In the genomic region with DNA sequence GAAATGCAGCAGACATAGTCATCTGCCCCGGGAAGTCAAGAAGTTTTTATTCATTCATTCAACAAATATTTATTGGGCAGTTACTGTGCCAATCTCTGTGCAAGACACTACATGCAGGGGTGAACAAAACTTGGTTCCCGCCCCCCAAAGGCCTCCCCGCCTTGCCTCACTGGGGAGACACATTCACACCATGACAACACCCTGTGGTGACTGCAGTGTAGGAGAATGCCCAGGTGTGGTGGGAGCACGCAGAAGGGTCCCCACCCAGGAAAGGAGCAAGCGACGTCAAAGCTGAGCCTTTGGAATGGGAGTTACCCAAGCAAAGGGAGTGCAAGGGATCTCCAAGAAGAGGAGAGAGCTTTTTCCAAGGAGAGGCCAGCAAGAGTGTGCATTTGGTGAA, we compare ENCODE assay signal across 25 cellular contexts. TPM values are rescaled to one million over a fixed set of nuclear protein-coding genes. Genes with fewer than 3 reads are reported as not detected.
"Had no signal": no experiment of that assay in that cellular context is flagged by ENCODE, and none has a peak within 500 bp of the region (broad histone marks: within the 10 kb centered on the region; RNA-seq: fewer than 3 reads in every experiment).

No MANE protein-coding gene starts in this region.

- H3K27ac ChIP-seq: ascending aorta, body of pancreas, cardiac muscle cell had no signal

- H3K9me3 Mint-ChIP-seq: activated naive CD4-positive, alpha-beta T cell treated with anti-CD3 and anti-CD28 coated beads, Interleukin-2, amount 50 U/mL, for 72 hours; activated naive CD8-positive, alpha-beta T cell treated with anti-CD3 and anti-CD28 coated beads, Interleukin-2, amount 50 U/mL, for 24 hours; activated T-cell treated with anti-CD3 and anti-CD28 coated beads, Interleukin-2, amount 50 U/mL, for 4 hours; T-helper 1 cell treated with Interleukin-12 subunit alpha and Interleukin-12 subunit beta and Interleukin-4 antibody, amounts not matched to agents 30 μg/mL and 1 μg/mL, for 36 hours had no signal

- H3K27ac Mint-ChIP-seq: activated CD8-positive, alpha-beta T cell treated with anti-CD3 and anti-CD28 coated beads, Interleukin-2, amount 10 ng/mL, durations not matched to agents 7 days and 5 days; activated naive CD4-positive, alpha-beta T cell treated with anti-CD3 and anti-CD28 coated beads, Interleukin-2, amount 50 U/mL, for 72 hours; activated naive CD8-positive, alpha-beta T cell treated with anti-CD3 and anti-CD28 coated beads, Interleukin-2, amount 50 U/mL, for 24 hours; T-helper 1 cell treated with Interleukin-12 subunit alpha and Interleukin-12 subunit beta and Interleukin-4 antibody, amounts not matched to agents 30 μg/mL and 1 μg/mL, for 36 hours had no signal

- H3K9me3 ChIP-seq: ascending aorta, body of pancreas had no signal

- H3K4me3 ChIP-seq: ascending aorta, body of pancreas, cardiac muscle cell had no signal

- H3K27me3 ChIP-seq: ascending aorta, body of pancreas, cardiac muscle cell had no signal

- ATAC-seq: activated CD4-positive, CD25-positive, alpha-beta regulatory T cell treated with anti-CD3 and anti-CD28 coated beads, Interleukin-2, amount 50 U/mL, for 24 hours; activated CD8-positive, alpha-beta T cell treated with anti-CD3 and anti-CD28 coated beads, Interleukin-2, amount 10 ng/mL, durations not matched to agents 7 days and 5 days; activated naive CD4-positive, alpha-beta T cell treated with anti-CD3 and anti-CD28 coated beads, Interleukin-2, amount 50 U/mL, for 72 hours; activated naive CD8-positive, alpha-beta T cell treated with anti-CD3 and anti-CD28 coated beads, Interleukin-2, amount 50 U/mL, for 24 hours; activated T-cell treated with anti-CD3 and anti-CD28 coated beads, Interleukin-2, amount 50 U/mL, for 4 hours; body of pancreas; PC-3 had no signal

- DNase-seq: activated CD4-positive, alpha-beta T cell treated with anti-CD3 and anti-CD28 coated beads for 4 hours; activated CD8-positive, alpha-beta memory T cell treated with anti-CD3 and anti-CD28 coated beads, Interleukin-2, amount 50 U/mL, for 48 hours; activated CD8-positive, alpha-beta T cell treated with anti-CD3 and anti-CD28 coated beads, Interleukin-2, amount 10 ng/mL, durations not matched to agents 7 days and 5 days; activated effector memory CD4-positive, alpha-beta T cell treated with anti-CD3 and anti-CD28 coated beads, Interleukin-2, amount 50 U/mL, for 16 hours; activated naive CD4-positive, alpha-beta T cell treated with Interleukin-2 at 50 U/mL for 16 hours; activated naive CD8-positive, alpha-beta T cell treated with anti-CD3 and anti-CD28 coated beads, Interleukin-2, amount 50 U/mL, for 24 hours; activated T-cell treated with anti-CD3 and anti-CD28 coated beads, Interleukin-2, amount 50 U/mL, for 4 hours; amniotic stem cell; body of pancreas; KG1; NCI-H1048; NCI-H146; NCI-H187 treated with DMSO at 0.1 percent for 48 hours; NCI-H2081 treated with DMSO at 0.1 percent for 48 hours; NCI-H446; PC-3; SHP77 treated with DMSO at 0.1 percent for 48 hours had no signal

- H3K36me3 Mint-ChIP-seq: activated naive CD4-positive, alpha-beta T cell treated with anti-CD3 and anti-CD28 coated beads, Interleukin-2, amount 50 U/mL, for 72 hours had no signal

- H3K4me3 Mint-ChIP-seq: activated CD8-positive, alpha-beta T cell treated with anti-CD3 and anti-CD28 coated beads, Interleukin-2, amount 10 ng/mL, durations not matched to agents 7 days and 5 days; activated naive CD8-positive, alpha-beta T cell treated with anti-CD3 and anti-CD28 coated beads, Interleukin-2, amount 50 U/mL, for 24 hours; activated T-cell treated with anti-CD3 and anti-CD28 coated beads, Interleukin-2, amount 50 U/mL, for 4 hours; T-helper 1 cell treated with Interleukin-12 subunit alpha and Interleukin-12 subunit beta and Interleukin-4 antibody, amounts not matched to agents 30 μg/mL and 1 μg/mL, for 36 hours had no signal

- H3K36me3 ChIP-seq: ascending aorta, cardiac muscle cell had no signal

RNA-seq across cellular contexts. Expression of a gene that starts 1.6 kb away (rescaled TPM):
- total RNA-seq: activated CD8-positive, alpha-beta T cell treated with anti-CD3 and anti-CD28 coated beads, Interleukin-2, amount 10 ng/mL, durations not matched to agents 7 days and 5 days; activated naive CD4-positive, alpha-beta T cell treated with anti-CD3 and anti-CD28 coated beads, Interleukin-2, amount 50 U/mL, for 72 hours; activated T-cell treated with anti-CD3 and anti-CD28 coated beads, Interleukin-2, amount 50 U/mL, for 4 hours; ascending aorta; body of pancreas; LHCN-M2; M059J; PC-3 had no signal

RNA-seq across cellular contexts. Expression of a gene that starts 9.5 kb away (rescaled TPM):
- total RNA-seq: activated CD8-positive, alpha-beta T cell treated with anti-CD3 and anti-CD28 coated beads, Interleukin-2, amount 10 ng/mL, durations not matched to agents 7 days and 5 days; activated naive CD4-positive, alpha-beta T cell treated with anti-CD3 and anti-CD28 coated beads, Interleukin-2, amount 50 U/mL, for 72 hours; activated T-cell treated with anti-CD3 and anti-CD28 coated beads, Interleukin-2, amount 50 U/mL, for 4 hours; ascending aorta; PC-3; SK-MEL-5 had no signal

RNA-seq across cellular contexts. Expression of a gene that starts 20.6 kb away (rescaled TPM):
- total RNA-seq: activated CD8-positive, alpha-beta T cell treated with anti-CD3 and anti-CD28 coated beads, Interleukin-2, amount 10 ng/mL, durations not matched to agents 7 days and 5 days; activated naive CD4-positive, alpha-beta T cell treated with anti-CD3 and anti-CD28 coated beads, Interleukin-2, amount 50 U/mL, for 72 hours; activated T-cell treated with anti-CD3 and anti-CD28 coated beads, Interleukin-2, amount 50 U/mL, for 4 hours; ascending aorta; body of pancreas; cardiac muscle cell; LHCN-M2; M059J; PC-3; SK-MEL-5 had no signal
- polyA plus RNA-seq: cardiac muscle cell had no signal
